Comparison of ENCODE assay signal across 1 cellular context in the genomic region with DNA sequence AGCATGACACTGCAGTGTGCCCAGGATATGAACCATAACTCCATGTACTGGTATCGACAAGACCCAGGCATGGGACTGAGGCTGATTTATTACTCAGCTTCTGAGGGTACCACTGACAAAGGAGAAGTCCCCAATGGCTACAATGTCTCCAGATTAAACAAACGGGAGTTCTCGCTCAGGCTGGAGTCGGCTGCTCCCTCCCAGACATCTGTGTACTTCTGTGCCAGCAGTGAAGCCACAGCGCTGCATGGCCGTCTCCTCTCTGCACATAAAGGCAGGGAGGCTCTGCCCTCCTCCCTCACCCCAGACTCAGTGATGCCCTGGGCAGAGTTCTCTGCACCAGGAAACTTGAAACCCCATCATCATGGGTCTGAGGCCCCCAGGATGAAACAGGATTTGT.
TF ChIP-seq lines count a peak whose summit lies in the region.

No MANE protein-coding gene starts in this region.

TF ChIP-seq in GM23338, 12 proteins besides CTCF, POLR2A, EP300 and RAD21 (continued from another document):
- TF ChIP-seq, protein P1, sequence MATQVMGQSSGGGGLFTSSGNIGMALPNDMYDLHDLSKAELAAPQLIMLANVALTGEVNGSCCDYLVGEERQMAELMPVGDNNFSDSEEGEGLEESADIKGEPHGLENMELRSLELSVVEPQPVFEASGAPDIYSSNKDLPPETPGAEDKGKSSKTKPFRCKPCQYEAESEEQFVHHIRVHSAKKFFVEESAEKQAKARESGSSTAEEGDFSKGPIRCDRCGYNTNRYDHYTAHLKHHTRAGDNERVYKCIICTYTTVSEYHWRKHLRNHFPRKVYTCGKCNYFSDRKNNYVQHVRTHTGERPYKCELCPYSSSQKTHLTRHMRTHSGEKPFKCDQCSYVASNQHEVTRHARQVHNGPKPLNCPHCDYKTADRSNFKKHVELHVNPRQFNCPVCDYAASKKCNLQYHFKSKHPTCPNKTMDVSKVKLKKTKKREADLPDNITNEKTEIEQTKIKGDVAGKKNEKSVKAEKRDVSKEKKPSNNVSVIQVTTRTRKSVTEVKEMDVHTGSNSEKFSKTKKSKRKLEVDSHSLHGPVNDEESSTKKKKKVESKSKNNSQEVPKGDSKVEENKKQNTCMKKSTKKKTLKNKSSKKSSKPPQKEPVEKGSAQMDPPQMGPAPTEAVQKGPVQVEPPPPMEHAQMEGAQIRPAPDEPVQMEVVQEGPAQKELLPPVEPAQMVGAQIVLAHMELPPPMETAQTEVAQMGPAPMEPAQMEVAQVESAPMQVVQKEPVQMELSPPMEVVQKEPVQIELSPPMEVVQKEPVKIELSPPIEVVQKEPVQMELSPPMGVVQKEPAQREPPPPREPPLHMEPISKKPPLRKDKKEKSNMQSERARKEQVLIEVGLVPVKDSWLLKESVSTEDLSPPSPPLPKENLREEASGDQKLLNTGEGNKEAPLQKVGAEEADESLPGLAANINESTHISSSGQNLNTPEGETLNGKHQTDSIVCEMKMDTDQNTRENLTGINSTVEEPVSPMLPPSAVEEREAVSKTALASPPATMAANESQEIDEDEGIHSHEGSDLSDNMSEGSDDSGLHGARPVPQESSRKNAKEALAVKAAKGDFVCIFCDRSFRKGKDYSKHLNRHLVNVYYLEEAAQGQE (IDR thresholded peaks at IDR 0.05; ENCODE audit: unreplicated experiment) = no peak
- no peak for TF ChIP-seq EZH2phosphoT487 (IDR thresholded peaks at IDR 0.05; ENCODE audit: unreplicated experiment)
- TF ChIP-seq, protein P2, sequence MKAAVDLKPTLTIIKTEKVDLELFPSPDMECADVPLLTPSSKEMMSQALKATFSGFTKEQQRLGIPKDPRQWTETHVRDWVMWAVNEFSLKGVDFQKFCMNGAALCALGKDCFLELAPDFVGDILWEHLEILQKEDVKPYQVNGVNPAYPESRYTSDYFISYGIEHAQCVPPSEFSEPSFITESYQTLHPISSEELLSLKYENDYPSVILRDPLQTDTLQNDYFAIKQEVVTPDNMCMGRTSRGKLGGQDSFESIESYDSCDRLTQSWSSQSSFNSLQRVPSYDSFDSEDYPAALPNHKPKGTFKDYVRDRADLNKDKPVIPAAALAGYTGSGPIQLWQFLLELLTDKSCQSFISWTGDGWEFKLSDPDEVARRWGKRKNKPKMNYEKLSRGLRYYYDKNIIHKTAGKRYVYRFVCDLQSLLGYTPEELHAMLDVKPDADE (IDR thresholded peaks at IDR 0.05) = no peak
- TF ChIP-seq, protein P3, sequence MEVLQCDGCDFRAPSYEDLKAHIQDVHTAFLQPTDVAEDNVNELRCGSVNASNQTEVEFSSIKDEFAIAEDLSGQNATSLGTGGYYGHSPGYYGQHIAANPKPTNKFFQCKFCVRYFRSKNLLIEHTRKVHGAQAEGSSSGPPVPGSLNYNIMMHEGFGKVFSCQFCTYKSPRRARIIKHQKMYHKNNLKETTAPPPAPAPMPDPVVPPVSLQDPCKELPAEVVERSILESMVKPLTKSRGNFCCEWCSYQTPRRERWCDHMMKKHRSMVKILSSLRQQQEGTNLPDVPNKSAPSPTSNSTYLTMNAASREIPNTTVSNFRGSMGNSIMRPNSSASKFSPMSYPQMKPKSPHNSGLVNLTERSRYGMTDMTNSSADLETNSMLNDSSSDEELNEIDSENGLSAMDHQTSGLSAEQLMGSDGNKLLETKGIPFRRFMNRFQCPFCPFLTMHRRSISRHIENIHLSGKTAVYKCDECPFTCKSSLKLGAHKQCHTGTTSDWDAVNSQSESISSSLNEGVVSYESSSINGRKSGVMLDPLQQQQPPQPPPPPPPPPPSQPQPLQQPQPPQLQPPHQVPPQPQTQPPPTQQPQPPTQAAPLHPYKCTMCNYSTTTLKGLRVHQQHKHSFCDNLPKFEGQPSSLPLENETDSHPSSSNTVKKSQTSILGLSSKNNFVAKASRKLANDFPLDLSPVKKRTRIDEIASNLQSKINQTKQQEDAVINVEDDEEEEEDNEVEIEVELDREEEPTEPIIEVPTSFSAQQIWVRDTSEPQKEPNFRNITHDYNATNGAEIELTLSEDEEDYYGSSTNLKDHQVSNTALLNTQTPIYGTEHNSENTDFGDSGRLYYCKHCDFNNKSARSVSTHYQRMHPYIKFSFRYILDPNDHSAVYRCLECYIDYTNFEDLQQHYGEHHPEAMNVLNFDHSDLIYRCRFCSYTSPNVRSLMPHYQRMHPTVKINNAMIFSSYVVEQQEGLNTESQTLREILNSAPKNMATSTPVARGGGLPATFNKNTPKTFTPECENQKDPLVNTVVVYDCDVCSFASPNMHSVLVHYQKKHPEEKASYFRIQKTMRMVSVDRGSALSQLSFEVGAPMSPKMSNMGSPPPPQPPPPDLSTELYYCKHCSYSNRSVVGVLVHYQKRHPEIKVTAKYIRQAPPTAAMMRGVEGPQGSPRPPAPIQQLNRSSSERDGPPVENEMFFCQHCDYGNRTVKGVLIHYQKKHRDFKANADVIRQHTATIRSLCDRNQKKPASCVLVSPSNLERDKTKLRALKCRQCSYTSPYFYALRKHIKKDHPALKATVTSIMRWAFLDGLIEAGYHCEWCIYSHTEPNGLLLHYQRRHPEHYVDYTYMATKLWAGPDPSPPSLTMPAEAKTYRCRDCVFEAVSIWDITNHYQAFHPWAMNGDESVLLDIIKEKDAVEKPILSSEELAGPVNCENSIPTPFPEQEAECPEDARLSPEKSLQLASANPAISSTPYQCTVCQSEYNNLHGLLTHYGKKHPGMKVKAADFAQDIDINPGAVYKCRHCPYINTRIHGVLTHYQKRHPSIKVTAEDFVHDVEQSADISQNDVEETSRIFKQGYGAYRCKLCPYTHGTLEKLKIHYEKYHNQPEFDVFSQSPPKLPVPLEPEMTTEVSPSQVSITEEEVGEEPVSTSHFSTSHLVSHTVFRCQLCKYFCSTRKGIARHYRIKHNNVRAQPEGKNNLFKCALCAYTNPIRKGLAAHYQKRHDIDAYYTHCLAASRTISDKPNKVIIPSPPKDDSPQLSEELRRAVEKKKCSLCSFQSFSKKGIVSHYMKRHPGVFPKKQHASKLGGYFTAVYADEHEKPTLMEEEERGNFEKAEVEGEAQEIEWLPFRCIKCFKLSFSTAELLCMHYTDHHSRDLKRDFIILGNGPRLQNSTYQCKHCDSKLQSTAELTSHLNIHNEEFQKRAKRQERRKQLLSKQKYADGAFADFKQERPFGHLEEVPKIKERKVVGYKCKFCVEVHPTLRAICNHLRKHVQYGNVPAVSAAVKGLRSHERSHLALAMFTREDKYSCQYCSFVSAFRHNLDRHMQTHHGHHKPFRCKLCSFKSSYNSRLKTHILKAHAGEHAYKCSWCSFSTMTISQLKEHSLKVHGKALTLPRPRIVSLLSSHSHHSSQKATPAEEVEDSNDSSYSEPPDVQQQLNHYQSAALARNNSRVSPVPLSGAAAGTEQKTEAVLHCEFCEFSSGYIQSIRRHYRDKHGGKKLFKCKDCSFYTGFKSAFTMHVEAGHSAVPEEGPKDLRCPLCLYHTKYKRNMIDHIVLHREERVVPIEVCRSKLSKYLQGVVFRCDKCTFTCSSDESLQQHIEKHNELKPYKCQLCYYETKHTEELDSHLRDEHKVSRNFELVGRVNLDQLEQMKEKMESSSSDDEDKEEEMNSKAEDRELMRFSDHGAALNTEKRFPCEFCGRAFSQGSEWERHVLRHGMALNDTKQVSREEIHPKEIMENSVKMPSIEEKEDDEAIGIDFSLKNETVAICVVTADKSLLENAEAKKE (CRISPR knock-in tag; IDR thresholded peaks at IDR 0.05) = no peak
